8 cellular contexts compared by ENCODE assay signal in genomic region chr7:158814637-158815036, GRCh38. TPM values are rescaled to one million over a fixed set of nuclear protein-coding genes. Genes with fewer than 3 reads are reported as not detected.
DNase-seq lines count a peak whose midpoint lies in the region; ATAC-seq and TF ChIP-seq lines count a peak whose summit lies in the region.

No MANE protein-coding gene starts in this region.

- H3K27me3 ChIP-seq in stomach smooth muscle (ENCODE audit: control insufficient read depth in 1 of 2, insufficient read depth in 2 of 2, low read length in 2 of 2), result no peaks in the 10 kb centered on the region

- H3K36me3 Mint-ChIP-seq in T-helper 2 cell treated with Interferon-gamma antibody and Interleukin-4, amounts not matched to agents 5 μg/mL and 100 μg/mL, for 36 hours (ENCODE audit: low read depth), result peaks cover 44% of the 10 kb centered on the region

- H3K4me3 ChIP-seq in fibroblast of villous mesenchyme (ENCODE audit: low read depth, low read length) (no peak overlapping the region), stomach smooth muscle (ENCODE audit: low read length in 2 of 2) (peak overlapping the region in 1 of 2 donors; percentile 8)

- TF ChIP-seq CTCF in fibroblast of villous mesenchyme (IDR thresholded peaks at IDR 0.05; ENCODE audit: insufficient read depth, low read depth, low read length), result no peak

- no peaks in the 10 kb centered on the region for H3K9me3 Mint-ChIP-seq in T-helper 2 cell treated with Interferon-gamma antibody and Interleukin-4, amounts not matched to agents 5 μg/mL and 100 μg/mL, for 36 hours

- peaks cover 49% of the 10 kb centered on the region for H3K4me1 ChIP-seq in stomach smooth muscle (ENCODE audit: control insufficient read depth, insufficient read depth, low read length)

- H3K27ac ChIP-seq in stomach smooth muscle (ENCODE audit: low read length), result peak overlapping the region; percentile 98

- no peaks in the 10 kb centered on the region for H3K27me3 Mint-ChIP-seq in T-helper 2 cell treated with Interferon-gamma antibody and Interleukin-4, amounts not matched to agents 5 μg/mL and 100 μg/mL, for 36 hours (ENCODE audit: low read depth)

- H3K9ac ChIP-seq in stomach smooth muscle (ENCODE audit: low read length in 2 of 2), result no peak overlapping the region

- H3K27ac Mint-ChIP-seq in T-helper 2 cell treated with Interferon-gamma antibody and Interleukin-4, amounts not matched to agents 5 μg/mL and 100 μg/mL, for 36 hours, result peak overlapping the region; percentile 97

- no peaks in the 10 kb centered on the region for H3K36me3 ChIP-seq in stomach smooth muscle (ENCODE audit: control insufficient read depth in 2 of 2, insufficient read depth in 2 of 2, low read length in 2 of 2)

- DNase-seq in activated CD8-positive, alpha-beta memory T cell treated with anti-CD3 and anti-CD28 coated beads for 24 hours, result peak; percentile 73
- DNase-seq in activated CD8-positive, alpha-beta memory T cell treated with anti-CD3 and anti-CD28 coated beads, Interleukin-2, amount 50 U/mL, for 4 hours, result no peak
- no peak for DNase-seq in T-helper 2 cell treated with Interferon-gamma antibody and Interleukin-4, amounts not matched to agents 5 μg/mL and 100 μg/mL, for 36 hours (ENCODE audit: low spot score)
- DNase-seq in fibroblast of villous mesenchyme (ENCODE audit: low read depth), result peak; percentile 31
- DNase-seq in NCI-H187 treated with DMSO at 0.1 percent for 48 hours (lab: John Stamatoyannopoulos, UW), result no peak
- DNase-seq in SIG-M5 (lab: John Stamatoyannopoulos, UW), result no peak

- ATAC-seq in HG03378 (IDR thresholded peaks at IDR 0.05; ENCODE audit: unreplicated experiment), result no peak

- H3K4me3 Mint-ChIP-seq in T-helper 2 cell treated with Interferon-gamma antibody and Interleukin-4, amounts not matched to agents 5 μg/mL and 100 μg/mL, for 36 hours, result peak overlapping the region; percentile 48

- H3K9me3 ChIP-seq in stomach smooth muscle (ENCODE audit: control insufficient read depth in 2 of 2, low read length in 2 of 2), result no peaks in the 10 kb centered on the region

- H3K4me1 Mint-ChIP-seq in T-helper 2 cell treated with Interferon-gamma antibody and Interleukin-4, amounts not matched to agents 5 μg/mL and 100 μg/mL, for 36 hours (ENCODE audit: low read depth), result peaks cover 88% of the 10 kb centered on the region

RNA-seq across cellular contexts. Expression of gene ESYT2, which starts 14.7 kb away (rescaled TPM):
- total RNA-seq in fibroblast of villous mesenchyme, result 66.7 and 75.1 TPM in 2 replicates

RNA-seq across cellular contexts. Expression of gene DYNC2I1, which starts 41.7 kb away (rescaled TPM):
- 3.5 and 4.2 TPM in 2 replicates for total RNA-seq in fibroblast of villous mesenchyme

Comparison
In these comparisons a context has a peak if more than half of its experiments do, and no peak if none do; other contexts are left out.
1. DNase-seq: peak in activated CD8-positive, alpha-beta memory T cell treated with anti-CD3 and anti-CD28 coated beads for 24 hours (single experiment) and fibroblast of villous mesenchyme (single experiment); none in activated CD8-positive, alpha-beta memory T cell treated with anti-CD3 and anti-CD28 coated beads, Interleukin-2, amount 50 U/mL, for 4 hours (single experiment), T-helper 2 cell treated with Interferon-gamma antibody and Interleukin-4, amounts not matched to agents 5 μg/mL and 100 μg/mL, for 36 hours (single experiment), NCI-H187 treated with DMSO at 0.1 percent for 48 hours (single experiment) and SIG-M5 (single experiment).